ENCODE assay signal across 31 cellular contexts in genomic region chr12:27486986-27487385, GRCh38. TPM values are rescaled to one million over a fixed set of nuclear protein-coding genes. Genes with fewer than 3 reads are reported as not detected.
"Had no signal": no experiment of that assay in that cellular context is flagged by ENCODE, and none has a peak within 500 bp of the region (broad histone marks: within the 10 kb centered on the region; RNA-seq: fewer than 3 reads in every experiment).

No MANE protein-coding gene starts in this region.

- H3K9me3 ChIP-seq: ascending aorta, breast epithelium, Peyer's patch, SJSA1, SK-N-SH had no signal

- H3K27ac ChIP-seq: ascending aorta, breast epithelium, Peyer's patch, SJSA1 had no signal

- H3K4me3 ChIP-seq: ascending aorta, breast epithelium, Peyer's patch, SJSA1 had no signal

- H3K4me2 ChIP-seq: SK-N-SH had no signal

- H3K9ac ChIP-seq: SK-N-SH had no signal

- DNase-seq: activated CD4-positive, alpha-beta memory T cell treated with anti-CD3 and anti-CD28 coated beads, Interleukin-2, amount 10 ng/mL, durations not matched to agents 7 days and 5 days; activated CD4-positive, alpha-beta T cell treated with anti-CD3 and anti-CD28 coated beads for 4 hours; activated CD8-positive, alpha-beta memory T cell treated with anti-CD3 and anti-CD28 coated beads for 24 hours; activated CD8-positive, alpha-beta memory T cell treated with anti-CD3 and anti-CD28 coated beads, Interleukin-2, amount 10 ng/mL, durations not matched to agents 7 days and 5 days; activated CD8-positive, alpha-beta memory T cell treated with anti-CD3 and anti-CD28 coated beads, Interleukin-2, amount 50 U/mL, for 48 hours; activated effector memory CD4-positive, alpha-beta T cell treated with Interleukin-2 at 50 U/mL for 16 hours; activated naive CD4-positive, alpha-beta T cell treated with anti-CD3 and anti-CD28 coated beads, Interleukin-2, amount 10 ng/mL, durations not matched to agents 7 days and 5 days; activated naive CD8-positive, alpha-beta T cell treated with anti-CD3 and anti-CD28 coated beads, Interleukin-2, amount 50 U/mL, for 24 hours; activated T-cell treated with anti-CD3 and anti-CD28 coated beads, Interleukin-2, amount 50 U/mL, for 48 hours; amygdala; NCI-H1092 treated with DMSO at 0.1 percent for 48 hours; NCI-H1417; NCI-H146; NCI-H187; NCI-H2029 treated with DMSO at 0.1 percent for 48 hours; NCI-H2107; NCI-H2171 treated with DMSO at 0.1 percent for 48 hours; NCI-H2227 treated with DMSO at 0.1 percent for 48 hours; NCI-H446; NCI-H510A treated with DMSO at 0.1 percent for 48 hours; NK-92 treated with Interleukin-12 subunit alpha and Interleukin-12 subunit beta, amount 100 ng/mL, for 24 hours; PC-3; Peyer's patch; RPMI8226; SHP77 treated with DMSO at 0.1 percent for 48 hours; SK-N-SH had no signal

- ATAC-seq: activated CD4-positive, CD25-positive, alpha-beta regulatory T cell treated with anti-CD3 and anti-CD28 coated beads, Interleukin-2, amount 50 U/mL, for 24 hours; activated CD8-positive, alpha-beta memory T cell treated with anti-CD3 and anti-CD28 coated beads, Interleukin-2, amount 10 ng/mL, durations not matched to agents 7 days and 5 days; activated naive CD8-positive, alpha-beta T cell treated with anti-CD3 and anti-CD28 coated beads, Interleukin-2, amount 50 U/mL, for 24 hours; PC-3; WTC11 had no signal

- H3K27me3 ChIP-seq: ascending aorta, breast epithelium, Peyer's patch, SJSA1 had no signal

- H3K36me3 ChIP-seq: ascending aorta, breast epithelium, Peyer's patch, SJSA1 had no signal

- H3K4me1 ChIP-seq: ascending aorta, breast epithelium, Peyer's patch, SJSA1 had no signal

RNA-seq across cellular contexts. Expression of gene SMCO2, which starts 40.5 kb away (rescaled TPM):
- total RNA-seq: ascending aorta, breast epithelium, Peyer's patch, SJSA1 had no signal
